In genomic region chr1:73637275-73637674, GRCh38 we compare ENCODE assay signal across 18 cellular contexts.
"Had no signal": no experiment of that assay in that cellular context is flagged by ENCODE, and none has a peak within 500 bp of the region (broad histone marks: within the 10 kb centered on the region; RNA-seq: fewer than 3 reads in every experiment).

No MANE protein-coding gene starts in this region.

- H3K27ac ChIP-seq: adrenal gland, breast epithelium, coronary artery, esophagus muscularis mucosa, parathyroid adenoma, sigmoid colon, thyroid gland, VCaP had no signal

- H3K27ac Mint-ChIP-seq: activated naive CD4-positive, alpha-beta T cell treated with anti-CD3 and anti-CD28 coated beads, Interleukin-2, amount 50 U/mL, for 72 hours; activated T-cell treated with anti-CD3 and anti-CD28 coated beads, Interleukin-2, amount 50 U/mL, for 72 hours; natural killer cell; stimulated activated memory B cell treated with anti-CD40 and anti-IgM and Interleukin-4, amounts not matched to agents 10 μg/mL and 1 μg/mL and 100 μg/mL, for 72 hours; T-helper 1 cell treated with Interleukin-12 subunit alpha and Interleukin-12 subunit beta and Interleukin-4 antibody, amounts not matched to agents 30 μg/mL and 1 μg/mL, for 36 hours had no signal

- H3K27me3 Mint-ChIP-seq: stimulated activated memory B cell treated with anti-CD40 and anti-IgM and Interleukin-4, amounts not matched to agents 10 μg/mL and 1 μg/mL and 100 μg/mL, for 72 hours had no signal

- H3K27me3 ChIP-seq: adrenal gland, breast epithelium, esophagus muscularis mucosa, sigmoid colon, thyroid gland had no signal

- H3K4me3 Mint-ChIP-seq: activated T-cell treated with anti-CD3 and anti-CD28 coated beads, Interleukin-2, amount 50 U/mL, for 72 hours; natural killer cell; stimulated activated memory B cell treated with anti-CD40 and anti-IgM and Interleukin-4, amounts not matched to agents 10 μg/mL and 1 μg/mL and 100 μg/mL, for 72 hours; T-helper 1 cell treated with Interleukin-12 subunit alpha and Interleukin-12 subunit beta and Interleukin-4 antibody, amounts not matched to agents 30 μg/mL and 1 μg/mL, for 36 hours had no signal

- H3K4me1 ChIP-seq: adrenal gland, breast epithelium, esophagus muscularis mucosa, parathyroid adenoma, sigmoid colon, thyroid gland had no signal

- ATAC-seq: activated naive CD4-positive, alpha-beta T cell treated with anti-CD3 and anti-CD28 coated beads, Interleukin-2, amount 50 U/mL, for 72 hours; activated T-cell treated with anti-CD3 and anti-CD28 coated beads, Interleukin-2, amount 50 U/mL, for 72 hours; natural killer cell; stimulated activated memory B cell treated with anti-CD40 and anti-IgM and Interleukin-4, amounts not matched to agents 10 μg/mL and 1 μg/mL and 100 μg/mL, for 72 hours had no signal

- H3K4me3 ChIP-seq: adrenal gland, breast epithelium, coronary artery, esophagus muscularis mucosa, sigmoid colon, thyroid gland had no signal

- H3K36me3 ChIP-seq: adrenal gland, breast epithelium, esophagus muscularis mucosa, sigmoid colon, thyroid gland had no signal

- H3K36me3 Mint-ChIP-seq: activated naive CD4-positive, alpha-beta T cell treated with anti-CD3 and anti-CD28 coated beads, Interleukin-2, amount 50 U/mL, for 72 hours; natural killer cell; stimulated activated memory B cell treated with anti-CD40 and anti-IgM and Interleukin-4, amounts not matched to agents 10 μg/mL and 1 μg/mL and 100 μg/mL, for 72 hours had no signal

- DNase-seq: activated CD4-positive, alpha-beta T cell treated with anti-CD3 and anti-CD28 coated beads, Interleukin-2, amount 50 U/mL, for 4 hours; activated gamma-delta T cell; activated T-cell treated with anti-CD3 and anti-CD28 coated beads, Interleukin-2, amount 50 U/mL, for 72 hours; adrenal gland; effector CD4-positive, alpha-beta T cell; mesenchymal stem cell; natural killer cell; sigmoid colon; stimulated activated CD4-positive, alpha-beta T cell treated with anti-CD3 and anti-CD28 coated beads, Interleukin-4, amount 100 ng/mL, for 24 hours; thyroid gland had no signal

- H3K9me3 ChIP-seq: adrenal gland, breast epithelium, esophagus muscularis mucosa, sigmoid colon, thyroid gland had no signal

- H3K4me1 Mint-ChIP-seq: natural killer cell; stimulated activated memory B cell treated with anti-CD40 and anti-IgM and Interleukin-4, amounts not matched to agents 10 μg/mL and 1 μg/mL and 100 μg/mL, for 72 hours had no signal

- H3K9me3 Mint-ChIP-seq: T-helper 1 cell treated with Interleukin-12 subunit alpha and Interleukin-12 subunit beta and Interleukin-4 antibody, amounts not matched to agents 30 μg/mL and 1 μg/mL, for 36 hours had no signal
